Comparison of ENCODE assay signal across 8 cellular contexts in genomic region chr3:150407818-150408231, GRCh38. TPM values are rescaled to one million over a fixed set of nuclear protein-coding genes. Genes with fewer than 3 reads are reported as not detected.
DNase-seq lines count a peak whose midpoint lies in the region; ATAC-seq, FAIRE-seq and TF ChIP-seq lines count a peak whose summit lies in the region.

No MANE protein-coding gene starts in this region.

- no peak for TF ChIP-seq RAD21 in GM12878 (IDR thresholded peaks at IDR 0.05; ENCODE audit: insufficient read depth, low read depth, low read length)
- TF ChIP-seq RAD21 in HepG2 (CRISPR knock-in tag; IDR thresholded peaks at IDR 0.05): no peak

- H3K4me3 ChIP-seq in Panc1 (ENCODE audit: low read depth in 2 of 2, low read length in 2 of 2) (peak overlapping the region; percentile 78 to 87), GM12878 (peak overlapping the region; percentile 74), HepG2 (replicated peaks in 1 of 3; ENCODE audit: insufficient read depth in 1 of 3, low read depth in 2 of 3, low read length in 3 of 3) (peak overlapping the region; percentile 89 to 97 (median 90))

- CTCF ChIA-PET in Panc1 (lab: Charles Lee) (interaction anchor here (0.7 to 1.7 kb wide), 3 partner anchors 88 to 1791 kb away, joined by 3 to 5 read pairs (median 4); no protein-coding TSS in a partner anchor), GM12878 (lab: Yijun Ruan, JAX) (interaction anchor here (0.7 to 5.4 kb wide), 14 partner anchors 12 to 751 kb away, joined by 3 to 35 read pairs (median 6); no protein-coding TSS in a partner anchor), HepG2 (lab: Yijun Ruan, JAX; ENCODE audit: low intra/inter-chr PET ratio, low total read pairs) (no interaction called here)

- RAD21 ChIA-PET in GM12878 (lab: Charles Lee; ENCODE audit: unreplicated experiment): interaction anchor here (0.7 to 5.0 kb wide), 14 partner anchors 12 to 191 kb away, joined by 3 to 52 read pairs (median 4); no protein-coding TSS in a partner anchor

- peak overlapping the region; percentile 84 for H3K4me3 Mint-ChIP-seq in stimulated activated naive CD8-positive, alpha-beta T cell treated with anti-CD3 and anti-CD28 coated beads, Interleukin-15, Interleukin-2, amounts not matched to agents 100 ng/mL and 50 ng/mL, for 24 hours

- no peaks in the 10 kb centered on the region; the same call in 1 of the 2 replicates for H4K20me1 ChIP-seq in GM12878 (ENCODE audit: control insufficient read depth, insufficient read depth)
- H4K20me1 ChIP-seq in HepG2 (ENCODE audit: insufficient read depth, low read length): peaks cover 34% of the 10 kb centered on the region

- peaks cover 19% of the 10 kb centered on the region for H3K36me3 Mint-ChIP-seq in stimulated activated naive CD8-positive, alpha-beta T cell treated with anti-CD3 and anti-CD28 coated beads, Interleukin-15, Interleukin-2, amounts not matched to agents 100 ng/mL and 50 ng/mL, for 24 hours (ENCODE audit: low read depth)

- no peaks in the 10 kb centered on the region for H3K27me3 Mint-ChIP-seq in stimulated activated naive CD8-positive, alpha-beta T cell treated with anti-CD3 and anti-CD28 coated beads, Interleukin-15, Interleukin-2, amounts not matched to agents 100 ng/mL and 50 ng/mL, for 24 hours

- intact Hi-C loops in Panc1 (cut with micrococcal nuclease; ENCODE audit: unreplicated experiment) (no loop called here), GM12878 (cut with micrococcal nuclease; ENCODE audit: unreplicated experiment) (loop anchor here (1.0 to 5.0 kb wide), 4 partner anchors 23 to 139 kb away; partner anchors contain the start of genes EIF2A and SERP1), HepG2 (cut with micrococcal nuclease; ENCODE audit: unreplicated experiment) (loop anchor here (2.0 to 10.0 kb wide), 3 partner anchors 35 to 357 kb away; partner anchors contain the start of gene SIAH2)

- H3K36me3 ChIP-seq in Panc1 (ENCODE audit: control insufficient read depth, insufficient read depth, low read length) (peaks cover 16% of the 10 kb centered on the region), GM12878 (ENCODE audit: control insufficient read depth in 2 of 2, insufficient read depth in 2 of 2, low read length in 1 of 2) (no peaks in the 10 kb centered on the region), HepG2 (replicated peaks in 1 of 2; ENCODE audit: control insufficient read depth in 1 of 2, insufficient read depth in 2 of 2, low read length in 2 of 2) (no peaks in the 10 kb centered on the region)

- FAIRE-seq in GM12878 (lab: Jason Lieb, UNC) (peak; percentile 69), HepG2 (lab: Jason Lieb, UNC) (peak; percentile 62)

- peaks cover 42% of the 10 kb centered on the region for H3K79me2 ChIP-seq in GM12878 (ENCODE audit: control insufficient read depth, insufficient read depth, low read length)
- peaks cover 37% of the 10 kb centered on the region for H3K79me2 ChIP-seq in HepG2 (ENCODE audit: insufficient read depth, low read length)

- H3K9ac ChIP-seq in GM12878 (ENCODE audit: control insufficient read depth, insufficient read depth, low read length): peak overlapping the region; percentile 87
- H3K9ac ChIP-seq in HepG2 (ENCODE audit: insufficient read depth, low read depth, low read length): peak overlapping the region; percentile 90

- peak overlapping the region; percentile 87 for H3K4me2 ChIP-seq in GM12878 (ENCODE audit: control insufficient read depth, insufficient read depth)
- H3K4me2 ChIP-seq in HepG2 (ENCODE audit: low read depth, low read length): peak overlapping the region; percentile 82

- WGBS in GM12878 (ENCODE audit: insufficient coverage, insufficient replicate concordance, low lambda C conversion rate, missing lambda C conversion rate): 0% methylated on average over 15 of the region's 15 CpGs
- under 1% methylated on average over 15 of the region's 15 CpGs for WGBS in HepG2 (ENCODE audit: low lambda C conversion rate)

- no peak for TF ChIP-seq EP300 in GM12878 (IDR thresholded peaks at IDR 0.05; ENCODE audit: borderline replicate concordance in 1 of 2, control insufficient read depth in 1 of 2, low read depth in 2 of 2, low read length in 2 of 2)
- no peak for TF ChIP-seq EP300 in HepG2 (IDR thresholded peaks at IDR 0.05; ENCODE audit: low read depth in 2 of 2, low read length in 2 of 2)
- TF ChIP-seq EP300 in HepG2 (CRISPR knock-in tag; IDR thresholded peaks at IDR 0.05; ENCODE audit: borderline replicate concordance): no peak

- H3K4me1 ChIP-seq in Panc1 (ENCODE audit: control insufficient read depth, insufficient read depth, low read length) (peaks cover 9% of the 10 kb centered on the region), GM12878 (ENCODE audit: control insufficient read depth, insufficient read depth, low read length) (no peaks in the 10 kb centered on the region), HepG2 (ENCODE audit: insufficient read depth, low read length) (peaks cover 9% of the 10 kb centered on the region)

- H3K27ac ChIP-seq in Panc1 (ENCODE audit: low read length): peak overlapping the region; percentile 100
- peak overlapping the region; percentile 92 for H3K27ac ChIP-seq in GM12878 (ENCODE audit: control insufficient read depth, insufficient read depth)
- H3K27ac ChIP-seq in HepG2 (ENCODE audit: extremely low read length, insufficient read depth, low read length): peak overlapping the region; percentile 99

- in situ Hi-C loops in Panc1 (cut with HindIII; ENCODE audit: low pct_unique_long_range_greater_than_20kb, low sequenced_read_pairs): no loop called here
- in situ Hi-C loops in GM12878 (cut with MboI): no loop called here
- in situ Hi-C loops in HepG2 (cut with HindIII; ENCODE audit: extremely low pct_ligation_motif_present, low pct_unique_long_range_greater_than_20kb): no loop called here

- TF ChIP-seq CTCF in Panc1 (IDR thresholded peaks at IDR 0.05) (no peak), GM12878 (IDR thresholded peaks at IDR 0.05 in 2 of 3, conservative IDR thresholded peaks at IDR 0.05 in 1 of 3; ENCODE audit: control insufficient read depth in 2 of 3, extremely low read depth in 1 of 3, insufficient read depth in 1 of 3, low read depth in 3 of 3, low read length in 3 of 3) (no peak), HepG2 (CRISPR knock-in tag; IDR thresholded peaks at IDR 0.05) (no peak)

- peak overlapping the region; percentile 91 for H2AFZ ChIP-seq in GM12878 (ENCODE audit: control insufficient read depth, low read depth, low read length)
- H2AFZ ChIP-seq in HepG2 (ENCODE audit: low read length): peak overlapping the region; percentile 93

- H3K27me3 ChIP-seq in Panc1 (ENCODE audit: control insufficient read depth, insufficient read depth, low read length) (no peaks in the 10 kb centered on the region), GM12878 (replicated peaks in 1 of 2; ENCODE audit: control insufficient read depth in 2 of 2, insufficient read depth in 2 of 2, low read length in 1 of 2) (no peaks in the 10 kb centered on the region), HepG2 (ENCODE audit: control insufficient read depth in 1 of 2, insufficient read depth in 2 of 2, low read length in 2 of 2) (no peaks in the 10 kb centered on the region; a peak in 1 of 5 replicates)

- H3K27ac Mint-ChIP-seq in stimulated activated naive CD8-positive, alpha-beta T cell treated with anti-CD3 and anti-CD28 coated beads, Interleukin-15, Interleukin-2, amounts not matched to agents 100 ng/mL and 50 ng/mL, for 24 hours: peak overlapping the region; percentile 99

- H3K9me3 ChIP-seq in Panc1 (ENCODE audit: control insufficient read depth, insufficient read depth, low read depth, low read length): no peaks in the 10 kb centered on the region
- H3K9me3 ChIP-seq in GM12878 (replicated peaks; ENCODE audit: control insufficient read depth, insufficient read depth, low read length): no peaks in the 10 kb centered on the region
- no peaks in the 10 kb centered on the region for H3K9me3 ChIP-seq in HepG2 (ENCODE audit: low read length)

- TF ChIP-seq POLR2A in GM12878 (IDR thresholded peaks at IDR 0.05; ENCODE audit: low read depth, low read length) (no peak), HepG2 (IDR thresholded peaks at IDR 0.05; ENCODE audit: insufficient read depth in 1 of 2, low read depth in 2 of 2, low read length in 2 of 2) (peak in 1 of 2 experiments; percentile 33; a peak in 1 of 4 replicates)

- H3K4me1 Mint-ChIP-seq in stimulated activated naive CD8-positive, alpha-beta T cell treated with anti-CD3 and anti-CD28 coated beads, Interleukin-15, Interleukin-2, amounts not matched to agents 100 ng/mL and 50 ng/mL, for 24 hours (ENCODE audit: low read depth): peaks cover 24% of the 10 kb centered on the region

- SMC1A ChIA-PET in GM12878 (lab: Charles Lee; ENCODE audit: uncharacterized antibody, unreplicated experiment): interaction anchor here (1.2 to 7.0 kb wide), 11 partner anchors 9 to 166 kb away, joined by 3 to 128 read pairs (median 9); no protein-coding TSS in a partner anchor

- POLR2A ChIA-PET in Panc1 (lab: Charles Lee) (interaction anchor here (0.6 to 1.5 kb wide), 8 partner anchors 11 to 175 kb away, joined by 3 to 6 read pairs (median 3); no protein-coding TSS in a partner anchor), GM12878 (lab: Charles Lee) (interaction anchor here (0.9 to 4.1 kb wide), 14 partner anchors 11 to 358 kb away, joined by 3 to 36 read pairs (median 5); partner anchors contain the start of genes ERICH6, SELENOT and SERP1), HepG2 (lab: Yijun Ruan, JAX) (interaction anchor here (1.0 to 2.3 kb wide), 4 partner anchors 17 to 771 kb away, joined by 3 to 10 read pairs (median 8); partner anchors contain the start of genes EIF2A, SERP1 and SIAH2)

- DNase-seq in NCI-H510A treated with DMSO at 0.1 percent for 48 hours (lab: John Stamatoyannopoulos, UW) (peak; percentile 89), NCI-H510A (lab: John Stamatoyannopoulos, UW) (no peak), Panc1 (ENCODE audit: low read depth, low spot score) (no peak), GM12878 (ENCODE audit: low read depth, low spot score) (no peak), HepG2 (ENCODE audit: low spot score) (no peak), cortex of kidney (lab: John Stamatoyannopoulos, UW) (no peak)

- no TSS peak for BruUV-seq in Panc1 (replicated peaks; lab: Mats Ljungman, UMichigan)
- no TSS peak for BruUV-seq in GM12878 (replicated peaks; lab: Mats Ljungman, UMichigan)
- BruUV-seq in HepG2 (replicated peaks; lab: Mats Ljungman, UMichigan): no TSS peak

- H3K9me3 Mint-ChIP-seq in stimulated activated naive CD8-positive, alpha-beta T cell treated with anti-CD3 and anti-CD28 coated beads, Interleukin-15, Interleukin-2, amounts not matched to agents 100 ng/mL and 50 ng/mL, for 24 hours: no peaks in the 10 kb centered on the region

- ATAC-seq in HG02943 (IDR thresholded peaks at IDR 0.05; ENCODE audit: low read depth, unreplicated experiment) (peak; percentile 7), Panc1 (no peak; the same call in 1 of the 2 replicates), GM12878 (no peak; the same call in 2 of the 3 replicates), HepG2 (no peak)

RNA-seq across cellular contexts. Expression of gene TSC22D2, which starts 0.3 kb away (rescaled TPM):
- total RNA-seq in Panc1 (2021; ENCODE audit: unreplicated experiment) (43.1 TPM), GM12878 (2014; rRNA removed) (7.0 and 7.4 TPM in 2 replicates), GM12878 (2014; rRNA removed; fragmentation: Illumina TruSeq; extraction: Trizol) (11.0 and 11.2 TPM in 2 replicates), GM12878 (2021) (16.1 and 17.1 TPM in 2 replicates), HepG2 (2016; rRNA removed; fragmentation: Illumina TruSeq; extraction: Trizol) (8.2 and 11.5 TPM in 2 replicates)
- 16.4 TPM for polyA plus RNA-seq in Panc1 (2012; ENCODE audit: insufficient read length)
- 34.3 and 34.9 TPM in 2 replicates for total RNA-seq in GM12878 (2013; cell fraction: nucleolus; rRNA removed)
- 9.2 TPM for polyA plus RNA-seq in GM12878 (2011; ENCODE audit: low read depth)
- polyA plus RNA-seq in GM12878 (2011; rRNA removed) (11.8 and 16.7 TPM in 2 replicates), GM12878 (2014; fragmentation: Illumina TruSeq; extraction: Trizol) (13.9 and 18.7 TPM in 2 replicates), GM12878 (2014; fragmentation: Nextera tagmentation; extraction: Ambion mirVana) (10 to 100 TPM; 10.5 to 19.4 TPM), GM12878 (2014; rRNA removed) (5.6 and 8.2 TPM in 2 replicates), GM12878 (2016; fragmentation: Nextera tagmentation; extraction: Ambion mirVana) (1 to 10 TPM; 8.1 to 9.5 TPM), HepG2 (2011; rRNA removed) (4.6 and 5.5 TPM in 2 replicates)
- polyA plus RNA-seq in GM12878 (2011; cell fraction: cytosol; rRNA removed): 4.1 and 4.8 TPM in 2 replicates
- 16.7 and 21.0 TPM in 2 replicates for polyA plus RNA-seq in GM12878 (2011; cell fraction: nucleus; rRNA removed)
- 9.0 and 9.3 TPM in 2 replicates for polyA plus RNA-seq in GM12878 (2012)
- 24.2 and 29.4 TPM in 2 replicates for polyA minus RNA-seq in GM12878 (2011; rRNA and poly(A)+ RNA removed)
- polyA minus RNA-seq in GM12878 (2011; cell fraction: cytosol; rRNA and poly(A)+ RNA removed): 11.4 and 12.9 TPM in 2 replicates
- 37.1 and 70.3 TPM in 2 replicates for polyA minus RNA-seq in GM12878 (2011; cell fraction: nucleus; rRNA and poly(A)+ RNA removed)
- 0.79 and 0.81 TPM in 2 replicates for total RNA-seq in HepG2 (2016; cell fraction: cytosol; rRNA removed; fragmentation: Illumina TruSeq; extraction: Trizol; ENCODE audit: low read depth)
- total RNA-seq in HepG2 (2016; cell fraction: insoluble cytoplasmic fraction; rRNA removed; fragmentation: Illumina TruSeq; extraction: Trizol): 7.1 and 9.7 TPM in 2 replicates
- total RNA-seq in HepG2 (2016; cell fraction: membrane; rRNA removed; fragmentation: Illumina TruSeq; extraction: Trizol): 3.6 TPM in 2 replicates
- total RNA-seq in HepG2 (2016; cell fraction: nucleus; rRNA removed; fragmentation: Illumina TruSeq; extraction: Trizol): 16.7 and 18.7 TPM in 2 replicates
- 1.6 and 2.1 TPM in 2 replicates for polyA plus RNA-seq in HepG2 (2011; cell fraction: cytosol; rRNA removed)
- polyA plus RNA-seq in HepG2 (2011; cell fraction: nucleus; rRNA removed): 4.8 and 5.0 TPM in 2 replicates
- polyA plus RNA-seq in HepG2 (2012): 9.0 and 10.8 TPM in 2 replicates
- 0.38 and 0.61 TPM in 2 replicates for polyA plus RNA-seq in HepG2 (2016; cell fraction: cytosol; fragmentation: Illumina TruSeq; extraction: Trizol; ENCODE audit: low read depth)
- polyA plus RNA-seq in HepG2 (2016; cell fraction: insoluble cytoplasmic fraction; fragmentation: Illumina TruSeq; extraction: Trizol; ENCODE audit: low read depth): 11.1 and 16.7 TPM in 2 replicates
- polyA plus RNA-seq in HepG2 (2016; cell fraction: membrane; fragmentation: Illumina TruSeq; extraction: Trizol; ENCODE audit: low read depth): 2.5 and 3.1 TPM in 2 replicates
- 24.7 and 29.1 TPM in 2 replicates for polyA plus RNA-seq in HepG2 (2016; cell fraction: nucleus; fragmentation: Illumina TruSeq; extraction: Trizol; ENCODE audit: insufficient read depth, low read depth)
- 5.0 and 13.7 TPM in 2 replicates for polyA minus RNA-seq in HepG2 (2011; rRNA and poly(A)+ RNA removed; ENCODE audit: low replicate concordance)
- 10.4 and 11.1 TPM in 2 replicates for polyA minus RNA-seq in HepG2 (2011; cell fraction: cytosol; rRNA and poly(A)+ RNA removed)
- polyA minus RNA-seq in HepG2 (2011; cell fraction: nucleus; rRNA and poly(A)+ RNA removed): 44.8 and 57.3 TPM in 2 replicates
